In genomic region chr12:71439613-71440392, GRCh38 we compare ENCODE assay signal across 8 cellular contexts. TPM values are rescaled to one million over a fixed set of nuclear protein-coding genes. Genes with fewer than 3 reads are reported as not detected.
DNase-seq lines count a peak whose midpoint lies in the region; ATAC-seq and TF ChIP-seq lines count a peak whose summit lies in the region.

Gene LGR5 (plus strand): TSS chr12:71439798. CDS start chr12:71440081, 283 bp downstream.

- peak within 1 kb of the TSS; percentile 69 for H3K4me3 Mint-ChIP-seq in activated CD4-positive, alpha-beta T cell treated with anti-CD3 and anti-CD28 coated beads for 36 hours
- peak within 1 kb of the TSS; percentile 65 for H3K4me3 Mint-ChIP-seq in activated T-helper 2 cell treated with anti-CD3 and anti-CD28 coated beads, Interferon-gamma antibody, Interleukin-2, Interleukin-4, amounts not matched to agents 10 μg/mL and 5 μg/mL and 100 μg/mL, durations not matched to agents 14 hours and 24 hours and 36 hours (ENCODE audit: low read depth)
- peak within 1 kb of the TSS; percentile 94 for H3K4me3 Mint-ChIP-seq in glutamatergic neuron (ENCODE audit: unreplicated experiment)

- H3K27me3 Mint-ChIP-seq in activated CD4-positive, alpha-beta T cell treated with anti-CD3 and anti-CD28 coated beads for 36 hours = peaks cover 44% of the 10 kb centered on the region
- peaks cover 64% of the 10 kb centered on the region for H3K27me3 Mint-ChIP-seq in activated T-helper 2 cell treated with anti-CD3 and anti-CD28 coated beads, Interferon-gamma antibody, Interleukin-2, Interleukin-4, amounts not matched to agents 10 μg/mL and 5 μg/mL and 100 μg/mL, durations not matched to agents 14 hours and 24 hours and 36 hours (ENCODE audit: low read depth)
- H3K27me3 Mint-ChIP-seq in glutamatergic neuron (ENCODE audit: unreplicated experiment) = peaks cover 9% of the 10 kb centered on the region

- peaks cover 18% of the 10 kb centered on the region for H3K9me3 Mint-ChIP-seq in activated CD4-positive, alpha-beta T cell treated with anti-CD3 and anti-CD28 coated beads for 36 hours (ENCODE audit: low read depth)
- peaks cover 23% of the 10 kb centered on the region for H3K9me3 Mint-ChIP-seq in activated T-helper 2 cell treated with anti-CD3 and anti-CD28 coated beads, Interferon-gamma antibody, Interleukin-2, Interleukin-4, amounts not matched to agents 10 μg/mL and 5 μg/mL and 100 μg/mL, durations not matched to agents 14 hours and 24 hours and 36 hours
- H3K9me3 Mint-ChIP-seq in glutamatergic neuron (ENCODE audit: unreplicated experiment) = peaks cover 10% of the 10 kb centered on the region

- CTCF ChIA-PET in activated CD4-positive, alpha-beta T cell treated with anti-CD3 and anti-CD28 coated beads for 36 hours (lab: Charles Lee) = no interaction called here

- TF ChIP-seq CTCF in glutamatergic neuron (IDR thresholded peaks at IDR 0.05; ENCODE audit: partially characterized antibody, unreplicated experiment) (no peak), omental fat pad (IDR thresholded peaks at IDR 0.05) (no peak)

- H3K36me3 Mint-ChIP-seq in activated CD4-positive, alpha-beta T cell treated with anti-CD3 and anti-CD28 coated beads for 36 hours (ENCODE audit: low read depth) = no peaks in the 10 kb centered on the region
- no peaks in the 10 kb centered on the region for H3K36me3 Mint-ChIP-seq in activated T-helper 2 cell treated with anti-CD3 and anti-CD28 coated beads, Interferon-gamma antibody, Interleukin-2, Interleukin-4, amounts not matched to agents 10 μg/mL and 5 μg/mL and 100 μg/mL, durations not matched to agents 14 hours and 24 hours and 36 hours (ENCODE audit: low read depth)
- H3K36me3 Mint-ChIP-seq in glutamatergic neuron (ENCODE audit: unreplicated experiment) = peaks cover 23% of the 10 kb centered on the region

- intact Hi-C loops in activated CD4-positive, alpha-beta T cell treated with anti-CD3 and anti-CD28 coated beads for 36 hours (cut with DNase I, micrococcal nuclease) = no loop called here
- intact Hi-C loops in activated T-helper 2 cell treated with anti-CD3 and anti-CD28 coated beads, Interferon-gamma antibody, Interleukin-2, Interleukin-4, amounts not matched to agents 10 μg/mL and 5 μg/mL and 100 μg/mL, durations not matched to agents 14 hours and 24 hours and 36 hours (cut with micrococcal nuclease) = no loop called here

- POLR2A ChIA-PET in activated CD4-positive, alpha-beta T cell treated with anti-CD3 and anti-CD28 coated beads for 36 hours (lab: Charles Lee) = no interaction called here

- ATAC-seq in activated CD4-positive, alpha-beta T cell treated with anti-CD3 and anti-CD28 coated beads for 36 hours = peak; percentile 64
- ATAC-seq in omental fat pad (ENCODE audit: low FRiP score) = peak; percentile 49
- ATAC-seq in GM21381 (IDR thresholded peaks at IDR 0.05; ENCODE audit: unreplicated experiment) = no peak

- H3K27ac Mint-ChIP-seq in activated CD4-positive, alpha-beta T cell treated with anti-CD3 and anti-CD28 coated beads for 36 hours = no peak within 1 kb of the TSS
- H3K27ac Mint-ChIP-seq in activated T-helper 2 cell treated with anti-CD3 and anti-CD28 coated beads, Interferon-gamma antibody, Interleukin-2, Interleukin-4, amounts not matched to agents 10 μg/mL and 5 μg/mL and 100 μg/mL, durations not matched to agents 14 hours and 24 hours and 36 hours = no peak within 1 kb of the TSS
- peak within 1 kb of the TSS; percentile 11 for H3K27ac Mint-ChIP-seq in glutamatergic neuron (ENCODE audit: unreplicated experiment)

- H3K4me1 Mint-ChIP-seq in activated CD4-positive, alpha-beta T cell treated with anti-CD3 and anti-CD28 coated beads for 36 hours = peaks cover 19% of the 10 kb centered on the region
- H3K4me1 Mint-ChIP-seq in activated T-helper 2 cell treated with anti-CD3 and anti-CD28 coated beads, Interferon-gamma antibody, Interleukin-2, Interleukin-4, amounts not matched to agents 10 μg/mL and 5 μg/mL and 100 μg/mL, durations not matched to agents 14 hours and 24 hours and 36 hours (ENCODE audit: low read depth) = peaks cover 16% of the 10 kb centered on the region
- H3K4me1 Mint-ChIP-seq in glutamatergic neuron (ENCODE audit: low read depth, unreplicated experiment) = peaks cover 9% of the 10 kb centered on the region

- peak; percentile 46 for DNase-seq in activated CD4-positive, alpha-beta T cell treated with anti-CD3 and anti-CD28 coated beads for 36 hours
- DNase-seq in activated CD4-positive, alpha-beta T cell treated with anti-CD3 and anti-CD28 coated beads for 1 hour = no peak
- DNase-seq in M059J (ENCODE audit: low read depth) = peak; percentile 23
- DNase-seq in activated T-helper 2 cell treated with anti-CD3 and anti-CD28 coated beads, Interferon-gamma antibody, Interleukin-2, Interleukin-4, amounts not matched to agents 10 μg/mL and 5 μg/mL and 100 μg/mL, durations not matched to agents 14 hours and 24 hours and 36 hours (ENCODE audit: low spot score) = no peak
- peak; percentile 78 for DNase-seq in glutamatergic neuron
- DNase-seq in omental fat pad (ENCODE audit: low spot score) = no peak
- no peak for DNase-seq in activated CD4-positive, CD25-positive, alpha-beta regulatory T cell treated with anti-CD3 and anti-CD28 coated beads, Interleukin-2, amount 50 U/mL, for 72 hours

RNA-seq across cellular contexts. Expression of gene LGR5, which starts in this region (rescaled TPM):
- total RNA-seq in activated CD4-positive, alpha-beta T cell treated with anti-CD3 and anti-CD28 coated beads for 36 hours = not detected
- 0.07 and 0.49 TPM in 2 replicates for total RNA-seq in M059J (2014; rRNA removed; shearing (Covaris generic))
- total RNA-seq in activated T-helper 2 cell treated with anti-CD3 and anti-CD28 coated beads, Interferon-gamma antibody, Interleukin-2, Interleukin-4, amounts not matched to agents 10 μg/mL and 5 μg/mL and 100 μg/mL, durations not matched to agents 14 hours and 24 hours and 36 hours = not detected in 2 replicates
- total RNA-seq in glutamatergic neuron (ENCODE audit: unreplicated experiment) (3.1 TPM), omental fat pad (1 to 10 TPM in 1 of 4 donors, under 1 TPM in 1, not detected in 2; 0.19 to 2.4 TPM)

Comparison
In these comparisons a context has a peak if more than half of its experiments do, and no peak if none do; other contexts are left out.
1. Peak in DNase-seq and ATAC-seq in activated CD4-positive, alpha-beta T cell treated with anti-CD3 and anti-CD28 coated beads for 36 hours; RNA of the gene not detected or under 1 TPM.
2. Peak in DNase-seq in M059J; RNA of the gene not detected or under 1 TPM.